Comparison of ENCODE assay signal across 15 cellular contexts in the genomic region with DNA sequence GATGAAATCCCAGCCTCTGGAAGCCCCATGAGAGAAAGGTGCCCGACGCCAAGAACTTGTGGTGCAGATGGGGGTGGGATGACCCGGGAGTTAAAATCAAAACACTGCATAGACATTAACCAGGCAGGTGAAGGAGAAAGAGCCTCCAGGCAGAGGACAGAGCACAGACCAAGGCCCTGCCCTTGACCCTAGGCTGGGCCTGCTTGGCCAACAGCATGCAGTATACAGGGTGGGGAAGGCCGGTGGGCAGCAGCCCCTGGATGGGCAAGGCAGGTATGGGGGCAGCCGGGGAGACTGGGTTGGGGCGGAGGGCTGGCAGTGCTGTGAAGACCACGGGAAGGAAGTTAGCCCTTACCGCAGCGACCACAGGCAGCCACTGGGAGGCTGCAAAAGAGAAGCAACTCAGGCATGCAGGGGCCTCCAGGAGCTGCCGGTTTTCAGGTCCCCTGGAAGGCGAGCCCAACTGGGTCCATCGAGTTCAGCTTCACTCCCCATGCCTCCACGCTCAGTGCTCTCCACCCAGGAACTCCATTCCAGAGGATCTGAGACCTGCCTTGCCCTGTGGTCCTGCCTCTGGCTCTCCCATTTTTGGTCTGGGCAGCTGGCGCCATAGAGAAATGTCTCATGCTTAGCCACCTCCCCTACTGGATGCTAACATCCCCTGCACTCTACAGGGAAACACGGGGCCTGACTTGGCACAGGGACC.
DNase-seq lines count a peak whose midpoint lies in the region; ATAC-seq, FAIRE-seq and TF ChIP-seq lines count a peak whose summit lies in the region.
"Had no signal": no experiment of that assay in that cellular context is flagged by ENCODE, and none has a peak within 500 bp of the region (broad histone marks: within the 10 kb centered on the region; RNA-seq: fewer than 3 reads in every experiment).

No MANE protein-coding gene starts in this region.

- H3K27ac ChIP-seq in kidney (ENCODE audit: low read depth in 2 of 2, low read length in 2 of 2) = no peak overlapping the region
- H3K27ac ChIP-seq: upper lobe of left lung had no signal

- no peaks in the 10 kb centered on the region for H3K4me1 ChIP-seq in kidney (ENCODE audit: control insufficient read depth in 1 of 2, insufficient read depth in 1 of 2, low read depth in 1 of 2, low read length in 2 of 2)
- H3K4me1 ChIP-seq: upper lobe of left lung had no signal

- no peak for FAIRE-seq in kidney (lab: Jason Lieb, UNC)

- no peaks in the 10 kb centered on the region for H3K36me3 Mint-ChIP-seq in natural killer cell
- H3K36me3 Mint-ChIP-seq: activated naive CD4-positive, alpha-beta T cell treated with anti-CD3 and anti-CD28 coated beads, Interleukin-2, amount 50 U/mL, for 24 hours had no signal

- no peak overlapping the region for H3K4me3 ChIP-seq in kidney (ENCODE audit: low read length in 2 of 2)
- H3K4me3 ChIP-seq: lung, upper lobe of left lung had no signal

- peak overlapping the region; percentile 85 for H3K4me3 Mint-ChIP-seq in natural killer cell
- H3K4me3 Mint-ChIP-seq: activated naive CD4-positive, alpha-beta T cell treated with anti-CD3 and anti-CD28 coated beads, Interleukin-2, amount 50 U/mL, for 24 hours had no signal

- no peak for TF ChIP-seq CTCF in natural killer cell (IDR thresholded peaks at IDR 0.05)
- TF ChIP-seq CTCF in kidney (IDR thresholded peaks at IDR 0.05; ENCODE audit: borderline replicate concordance, extremely low read depth, insufficient read depth) = no peak

- H3K36me3 ChIP-seq in kidney (ENCODE audit: control insufficient read depth in 1 of 2, insufficient read depth in 2 of 2, low read length in 2 of 2) = no peaks in the 10 kb centered on the region
- H3K36me3 ChIP-seq: upper lobe of left lung had no signal

- H3K9me3 ChIP-seq in kidney (ENCODE audit: control insufficient read depth in 1 of 2, low read length in 2 of 2) = peaks cover 0 to 10% of the 10 kb centered on the region in 2 donors
- H3K9me3 ChIP-seq: upper lobe of left lung had no signal

- peaks cover 36 to 59% of the 10 kb centered on the region in 2 donors for H3K4me1 Mint-ChIP-seq in natural killer cell

- DNase-seq in GDM1 (lab: John Stamatoyannopoulos, UW) = peak; percentile 70
- DNase-seq in HEK293T (ENCODE audit: extremely low spot score) = peak; percentile 28
- peak; percentile 77 for DNase-seq in UCSD-AML1 (lab: John Stamatoyannopoulos, UW; ENCODE audit: unreplicated experiment)
- no peak for DNase-seq in natural killer cell
- DNase-seq in cardiac septum (ENCODE audit: low spot score) = no peak
- DNase-seq in kidney = no peak
- DNase-seq in stimulated activated naive CD4-positive, alpha-beta T cell treated with Interleukin-2 at 50 U/mL for 16 hours (lab: John Stamatoyannopoulos, UW) = no peak
- no peak for DNase-seq in NCI-H510A treated with DMSO at 0.1 percent for 48 hours (lab: John Stamatoyannopoulos, UW)
- DNase-seq: activated CD4-positive, CD25-positive, alpha-beta regulatory T cell; Calu3; effector CD4-positive, alpha-beta T cell; retina had no signal

- POLR2A ChIA-PET in HEK293T (lab: Yijun Ruan, JAX) = interaction anchor here (0.6 kb wide), 1 partner anchor 16 kb away, joined by 3 read pairs; no protein-coding TSS in a partner anchor

- intact Hi-C loops in natural killer cell (cut with micrococcal nuclease) (no loop called here), cardiac septum (cut with DNase I) (no loop called here), kidney (cut with DNase I) (no loop called here)

- no peak overlapping the region for H3K9ac ChIP-seq in kidney (ENCODE audit: low read length in 2 of 2)

- H3K9me3 Mint-ChIP-seq in natural killer cell = no peaks in the 10 kb centered on the region
- H3K9me3 Mint-ChIP-seq: activated naive CD4-positive, alpha-beta T cell treated with anti-CD3 and anti-CD28 coated beads, Interleukin-2, amount 50 U/mL, for 24 hours had no signal

- H3K27me3 Mint-ChIP-seq in natural killer cell (ENCODE audit: low read depth in 2 of 2) = peaks cover 8 to 10% of the 10 kb centered on the region in 2 donors

- peak; percentile 34 to 64 (median 41) for ATAC-seq in natural killer cell

- H3K27ac Mint-ChIP-seq in natural killer cell = peak overlapping the region; percentile 61 to 81
- H3K27ac Mint-ChIP-seq: activated naive CD4-positive, alpha-beta T cell treated with anti-CD3 and anti-CD28 coated beads, Interleukin-2, amount 50 U/mL, for 24 hours had no signal

- CTCF ChIA-PET in HEK293T (lab: Yijun Ruan, JAX) = interaction anchor here (0.7 kb wide), 1 partner anchor 10 kb away, joined by 4 read pairs; no protein-coding TSS in a partner anchor

TF ChIP-seq in HEK293T, 16 proteins besides CTCF, POLR2A, EP300 and RAD21:
- TF ChIP-seq ARNT (IDR thresholded peaks at IDR 0.05) = no peak
- TF ChIP-seq ELF4 (IDR thresholded peaks at IDR 0.05) = no peak

Comparison
In these comparisons a context has a peak if more than half of its experiments do, and no peak if none do; other contexts are left out.
1. DNase-seq: peak in GDM1 (single experiment), HEK293T (single experiment) and UCSD-AML1 (single experiment); none in natural killer cell (single experiment), cardiac septum (single experiment), kidney (single experiment), stimulated activated naive CD4-positive, alpha-beta T cell treated with Interleukin-2 at 50 U/mL for 16 hours (single experiment) and NCI-H510A treated with DMSO at 0.1 percent for 48 hours (single experiment).